Comparison of ENCODE assay signal across 15 cellular contexts in the genomic region with DNA sequence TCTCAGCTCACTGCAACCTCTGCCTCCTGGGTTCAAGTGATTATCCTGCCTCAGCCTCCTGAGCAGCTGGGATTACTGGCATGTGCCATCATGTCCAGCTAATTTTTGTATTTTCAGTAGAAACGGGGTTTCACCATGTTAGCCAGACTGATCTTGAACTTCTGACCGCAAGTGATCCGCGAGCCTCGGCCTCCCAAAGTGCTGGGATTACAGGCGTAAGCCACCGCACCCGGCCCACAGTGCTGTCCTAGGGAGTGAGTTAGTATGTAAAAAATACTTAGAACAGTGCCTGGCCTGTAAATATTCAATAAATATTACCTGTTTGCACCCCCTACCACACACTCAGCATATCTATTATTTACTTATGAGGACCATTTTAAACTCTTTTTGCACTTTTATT. TPM values are rescaled to one million over a fixed set of nuclear protein-coding genes. Genes with fewer than 3 reads are reported as not detected.
"Had no signal": no experiment of that assay in that cellular context is flagged by ENCODE, and none has a peak within 500 bp of the region (broad histone marks: within the 10 kb centered on the region; RNA-seq: fewer than 3 reads in every experiment).

No MANE protein-coding gene starts in this region.

RNA-seq across cellular contexts. Expression of a gene that starts 38.5 kb away (rescaled TPM):
- total RNA-seq: activated B cell treated with CpG ODN at 0.5 μM for 24 hours; activated CD4-positive, alpha-beta memory T cell treated with anti-CD3 and anti-CD28 coated beads for 36 hours; activated CD4-positive, alpha-beta memory T cell treated with anti-CD3 and anti-CD28 coated beads, Interleukin-2, amount 10 ng/mL, durations not matched to agents 7 days and 5 days; activated CD4-positive, alpha-beta T cell treated with anti-CD3 and anti-CD28 coated beads for 36 hours; activated CD4-positive, alpha-beta T cell treated with anti-CD3 and anti-CD28 coated beads, Interleukin-2, amount 10 ng/mL, durations not matched to agents 24 days and 14 days; activated CD4-positive, alpha-beta T cell treated with anti-CD3 and anti-CD28 coated beads, Interleukin-2, amount 10 ng/mL, durations not matched to agents 7 days and 5 days; activated CD8-positive, alpha-beta memory T cell treated with anti-CD3 and anti-CD28 coated beads for 36 hours; activated CD8-positive, alpha-beta memory T cell treated with anti-CD3 and anti-CD28 coated beads, Interleukin-2, amount 10 ng/mL, durations not matched to agents 7 days and 5 days; activated CD8-positive, alpha-beta T cell treated with anti-CD3 and anti-CD28 coated beads for 36 hours; activated CD8-positive, alpha-beta T cell treated with anti-CD3 and anti-CD28 coated beads, Interleukin-2, amount 10 ng/mL, durations not matched to agents 7 days and 5 days; T-cell; T-helper 1 cell treated with Interleukin-12 subunit alpha and Interleukin-12 subunit beta and Interleukin-4 antibody, amounts not matched to agents 30 ng/mL and 1 ng/mL, for 36 hours; T-helper 17 cell; T-helper 2 cell treated with Interferon-gamma antibody and Interleukin-4, amounts not matched to agents 100 ng/mL and 5 ng/mL, for 36 hours; WTC11 had no signal
